7 cellular contexts compared by ENCODE assay signal in the genomic region with DNA sequence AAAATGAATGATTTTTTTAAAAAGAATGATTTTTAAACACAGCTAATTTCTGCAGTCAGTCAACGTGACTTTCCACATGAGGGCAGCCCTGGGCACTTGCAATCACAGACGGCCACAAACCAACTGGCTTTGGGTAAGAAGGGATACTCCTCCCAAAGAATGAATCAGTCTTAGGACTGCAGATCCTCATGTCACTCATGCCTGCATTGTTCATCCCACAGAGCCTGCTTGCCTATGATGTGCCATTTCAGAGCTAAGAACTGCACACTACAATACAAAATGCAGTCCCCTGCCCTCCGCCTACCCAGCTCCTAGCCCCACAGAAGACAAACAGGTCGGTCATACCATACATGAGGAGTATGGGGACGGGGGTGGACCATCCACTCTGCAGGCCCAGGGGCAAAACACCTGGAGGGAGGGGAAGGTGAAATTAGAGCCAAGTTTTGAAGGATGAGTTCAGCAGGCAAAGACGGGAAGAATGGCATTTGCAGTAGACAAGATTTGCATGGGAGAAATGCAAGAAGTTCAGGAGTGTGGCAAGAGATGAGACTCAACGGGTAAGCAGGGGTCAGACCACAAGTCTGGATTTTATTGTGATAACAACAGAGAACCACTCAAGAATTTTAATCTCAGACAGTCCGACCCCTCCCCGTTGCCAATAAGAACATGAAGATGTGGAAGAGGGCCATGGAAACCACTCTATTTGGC. TPM values are rescaled to one million over a fixed set of nuclear protein-coding genes. Genes with fewer than 3 reads are reported as not detected.
DNase-seq lines count a peak whose midpoint lies in the region; ATAC-seq and TF ChIP-seq lines count a peak whose summit lies in the region.

No MANE protein-coding gene starts in this region.

- peak; percentile 97 for DNase-seq in GM23248
- peak; percentile 87 for DNase-seq in RPMI7951 (ENCODE audit: low read depth)
- DNase-seq in fibroblast of lung (ENCODE audit: low read depth in 2 of 2): peak; percentile 89 to 91
- DNase-seq in skeletal muscle cell (ENCODE audit: low read depth): peak; percentile 70
- no peak for DNase-seq in G401 (ENCODE audit: low spot score)
- no peak for DNase-seq in SKM-1 treated with dmso at 0.1 percent for 144 hours (lab: John Stamatoyannopoulos, UW; ENCODE audit: unreplicated experiment)

- H3K27me3 ChIP-seq in GM23248 (replicated peaks; ENCODE audit: insufficient read depth) (no peaks in the 10 kb centered on the region), fibroblast of lung (ENCODE audit: control insufficient read depth, insufficient read depth, low read length) (no peaks in the 10 kb centered on the region)

- WGBS in GM23248 (ENCODE audit: low coverage in 1 of 2, low lambda C conversion rate in 2 of 2, missing lambda C conversion rate in 2 of 2), 2 experiments: 2% methylated on average over 9 of the region's 9 CpGs

- peak overlapping the region; percentile 76 for H3K9ac ChIP-seq in GM23248
- H3K9ac ChIP-seq in fibroblast of lung (ENCODE audit: insufficient read depth, low read length): no peak overlapping the region

- in situ Hi-C loops in GM23248 (cut with MboI) (no loop called here), G401 (cut with HindIII; ENCODE audit: low sequenced_read_pairs) (no loop called here)

- H3K4me2 ChIP-seq in GM23248 (ENCODE audit: unreplicated experiment) (peak overlapping the region; percentile 77), fibroblast of lung (ENCODE audit: extremely low read depth, insufficient read depth, low read length) (peak overlapping the region; percentile 21)

- H3K4me3 ChIP-seq in GM23248: peak overlapping the region; percentile 35
- H3K4me3 ChIP-seq in fibroblast of lung (replicated peaks in 1 of 4; ENCODE audit: control extremely low read depth in 1 of 4, insufficient read depth in 1 of 4, low read depth in 3 of 4, low read length in 4 of 4): no peak overlapping the region
- no peak overlapping the region for H3K4me3 ChIP-seq in skeletal muscle cell (ENCODE audit: low read depth, low read length)

- no peak for ATAC-seq in HG03460 (IDR thresholded peaks at IDR 0.05; ENCODE audit: unreplicated experiment)

- H3K4me1 ChIP-seq in GM23248 (ENCODE audit: insufficient read depth): peaks cover 65% of the 10 kb centered on the region
- peaks cover 31% of the 10 kb centered on the region for H3K4me1 ChIP-seq in fibroblast of lung (ENCODE audit: control insufficient read depth, extremely low read depth, insufficient read depth, low read length)

- H3K36me3 ChIP-seq in GM23248 (ENCODE audit: low read depth) (no peaks in the 10 kb centered on the region), fibroblast of lung (ENCODE audit: control insufficient read depth, insufficient read depth, low read length) (no peaks in the 10 kb centered on the region)

- no peaks in the 10 kb centered on the region for H3K9me3 ChIP-seq in GM23248 (ENCODE audit: low read depth)
- H3K9me3 ChIP-seq in fibroblast of lung (ENCODE audit: control insufficient read depth, insufficient read depth, low read depth, low read length): no peaks in the 10 kb centered on the region

- TF ChIP-seq CTCF in fibroblast of lung (conservative IDR thresholded peaks at IDR 0.05 in 1 of 2, IDR thresholded peaks at IDR 0.05 in 1 of 2; ENCODE audit: low read depth in 1 of 2, low read length in 2 of 2): peak; percentile 39 to 57

- no peak overlapping the region for H2AFZ ChIP-seq in GM23248
- no peak overlapping the region for H2AFZ ChIP-seq in fibroblast of lung (ENCODE audit: low read length)

- H3F3A ChIP-seq in GM23248 (ENCODE audit: insufficient read depth): peaks cover 63% of the 10 kb centered on the region

- no peaks in the 10 kb centered on the region for H4K20me1 ChIP-seq in GM23248 (ENCODE audit: insufficient read depth)
- peaks cover 3% of the 10 kb centered on the region for H4K20me1 ChIP-seq in fibroblast of lung (ENCODE audit: control insufficient read depth, extremely low read depth, insufficient read depth, low read length)

- H3K27ac ChIP-seq in GM23248 (peak overlapping the region; percentile 96), fibroblast of lung (ENCODE audit: insufficient read depth, low read length) (peak overlapping the region; percentile 71)

- H3K79me2 ChIP-seq in GM23248 (ENCODE audit: insufficient read depth) (peaks cover 91% of the 10 kb centered on the region), fibroblast of lung (ENCODE audit: control insufficient read depth, insufficient read depth, low read length) (peaks cover 70% of the 10 kb centered on the region)

- H3K9me2 ChIP-seq in GM23248 (ENCODE audit: insufficient read depth): no peaks in the 10 kb centered on the region

RNA-seq across cellular contexts. Expression of gene PACSIN2, which starts 24.7 kb away (rescaled TPM):
- total RNA-seq in GM23248 (2014; rRNA removed; shearing (Covaris generic)): 35.5 and 43.7 TPM in 2 replicates
- polyA plus RNA-seq in GM23248 (2016; fragmentation: Nextera tagmentation; extraction: Ambion mirVana) (36.0 and 36.5 TPM in 2 replicates), fibroblast of lung (41.4 and 55.3 TPM in 2 replicates)
- 26.6 and 32.0 TPM in 2 replicates for total RNA-seq in RPMI7951 (2014; rRNA removed; shearing (Covaris generic))
- 25.4 and 30.1 TPM in 2 replicates for total RNA-seq in fibroblast of lung
- polyA plus RNA-seq in fibroblast of lung (2012): 28.6 and 40.8 TPM in 2 replicates
- polyA minus RNA-seq in fibroblast of lung (ENCODE audit: low replicate concordance): 18.3 and 26.8 TPM in 2 replicates
- total RNA-seq in G401 (2014; rRNA removed; shearing (Covaris generic)): 58.8 and 72.5 TPM in 2 replicates

Comparison
In these comparisons a context has a peak if more than half of its experiments do, and no peak if none do; other contexts are left out.
1. DNase-seq: peak in GM23248 (single experiment), RPMI7951 (single experiment), fibroblast of lung (2 of 2) and skeletal muscle cell (single experiment); none in G401 (single experiment) and SKM-1 treated with dmso at 0.1 percent for 144 hours (single experiment).